Comparison of ENCODE assay signal across 8 cellular contexts in the genomic region with DNA sequence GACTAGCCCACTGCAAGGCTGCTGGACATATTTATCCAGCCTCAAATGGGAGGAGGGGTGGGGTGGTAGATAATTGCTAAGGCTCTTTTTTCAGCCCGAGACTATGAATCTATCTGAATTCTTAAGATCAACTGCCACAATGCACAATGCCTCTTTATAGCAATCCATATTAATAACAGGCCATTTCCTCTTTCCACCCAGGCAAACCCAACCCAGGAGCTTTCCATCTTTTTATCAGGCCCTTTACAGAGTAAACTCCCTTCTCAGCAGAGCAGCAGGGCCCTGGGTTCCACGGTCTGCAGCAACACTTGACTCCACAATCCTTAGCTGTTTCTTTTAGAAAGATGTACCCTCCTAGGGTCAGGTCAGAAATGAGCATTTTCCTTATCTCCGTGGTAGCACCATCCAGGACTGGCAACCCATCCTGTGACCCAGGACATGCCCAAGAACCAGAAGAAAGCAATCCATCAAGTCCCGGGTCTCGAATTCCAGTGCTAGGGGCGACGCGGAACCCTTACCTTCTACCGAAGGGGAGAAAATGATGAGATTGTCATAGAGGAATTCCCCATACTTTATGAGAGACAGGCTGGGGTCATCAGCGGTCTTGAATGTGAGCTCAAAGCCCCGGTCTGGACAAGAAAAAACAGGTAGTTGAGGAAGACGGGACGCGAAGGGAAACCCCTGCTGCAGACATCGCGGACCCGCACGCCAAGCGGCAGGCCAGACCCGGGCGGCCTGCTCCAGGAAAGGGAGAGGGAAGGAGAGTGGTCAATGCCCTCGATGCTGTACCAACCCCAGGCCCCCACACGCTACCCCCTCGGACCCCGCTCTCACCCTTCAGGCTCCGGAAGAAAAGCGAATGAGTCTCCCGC. TPM values are rescaled to one million over a fixed set of nuclear protein-coding genes. Genes with fewer than 3 reads are reported as not detected.
DNase-seq lines count a peak whose midpoint lies in the region; ATAC-seq, FAIRE-seq and TF ChIP-seq lines count a peak whose summit lies in the region.

No MANE protein-coding gene starts in this region.

- FAIRE-seq in A549 (lab: Jason Lieb, UNC), result no peak

- no peaks in the 10 kb centered on the region for H3K27me3 Mint-ChIP-seq in effector memory CD8-positive, alpha-beta T cell

- peak overlapping the region; percentile 94 for H3K4me3 ChIP-seq in A549
- peak overlapping the region; percentile 98 for H3K4me3 ChIP-seq in neural cell (ENCODE audit: low read length)

- H2AFZ ChIP-seq in neural cell (ENCODE audit: low read depth, low read length), result peak overlapping the region; percentile 60

- POLR2A ChIA-PET in A549 (lab: Yijun Ruan, JAX), result interaction anchor here (0.9 to 1.2 kb wide), 5 partner anchors 12 to 152 kb away, joined by 3 to 4 read pairs (median 3); a partner anchor contains a TSS

- peak overlapping the region; percentile 97 for H3K4me2 ChIP-seq in A549
- H3K4me2 ChIP-seq in neural cell (ENCODE audit: low read length), result peak overlapping the region; percentile 100

- H4K20me1 ChIP-seq in neural cell (ENCODE audit: insufficient read depth), result peaks cover 4% of the 10 kb centered on the region

- peaks cover 18% of the 10 kb centered on the region for H3K4me1 ChIP-seq in A549

- H3K9me3 Mint-ChIP-seq in effector memory CD8-positive, alpha-beta T cell, result no peaks in the 10 kb centered on the region

- TF ChIP-seq CTCF in A549 (IDR thresholded peaks at IDR 0.05), result no peak
- TF ChIP-seq CTCF in neural cell (IDR thresholded peaks at IDR 0.05; ENCODE audit: poor library complexity, severe bottlenecking), result no peak
- TF ChIP-seq CTCF in GM10266 (IDR thresholded peaks at IDR 0.05; ENCODE audit: control insufficient read depth, insufficient read depth, low read depth, missing control alignments), result no peak

- peaks cover 29% of the 10 kb centered on the region for H3K79me2 ChIP-seq in neural cell (replicated peaks; ENCODE audit: insufficient read depth, low read length)

- CTCF ChIA-PET in A549 (lab: Yijun Ruan, JAX), result interaction anchor here (0.6 to 2.4 kb wide), 6 partner anchors 8 to 61 kb away, joined by 3 to 7 read pairs (median 4); no protein-coding TSS in a partner anchor

- DNase-seq in A549 (ENCODE audit: low read depth in 1 of 2, low spot score in 1 of 2) (no peak), RKO (ENCODE audit: low spot score) (peak; percentile 17), SHP77 (lab: John Stamatoyannopoulos, UW) (no peak), amygdala (lab: John Stamatoyannopoulos, UW) (no peak), GM10266 (ENCODE audit: extremely low spot score) (no peak)
- peak; percentile 17 to 23 (median 21) for DNase-seq in effector memory CD8-positive, alpha-beta T cell

- H3K9ac ChIP-seq in neural cell (ENCODE audit: low read length), result peak overlapping the region; percentile 89

- H3K9me3 ChIP-seq in A549 (no peaks in the 10 kb centered on the region), neural cell (ENCODE audit: low read length) (no peaks in the 10 kb centered on the region)

- H3K36me3 Mint-ChIP-seq in effector memory CD8-positive, alpha-beta T cell (ENCODE audit: insufficient read depth), result peaks cover 37% of the 10 kb centered on the region

- ATAC-seq in A549 (no peak; a peak in 3 of 6 replicates), GM19452 (IDR thresholded peaks at IDR 0.05; ENCODE audit: unreplicated experiment) (peak; percentile 17)
- peak; percentile 2 for ATAC-seq in effector memory CD8-positive, alpha-beta T cell (replicated peaks)

- H3K27me3 ChIP-seq in neural cell (ENCODE audit: insufficient read depth, low read depth, low read length), result no peaks in the 10 kb centered on the region

- peaks cover 41 to 50% of the 10 kb centered on the region in 2 donors for H3K4me1 Mint-ChIP-seq in effector memory CD8-positive, alpha-beta T cell (ENCODE audit: low read depth in 2 of 2)

- under 1% methylated on average over 20 of the region's 28 CpGs for whole genome bisulfite sequencing in A549 (ENCODE audit: missing lambda C conversion rate)

- peak overlapping the region; percentile 96 to 99 for H3K4me3 Mint-ChIP-seq in effector memory CD8-positive, alpha-beta T cell

- H3K36me3 ChIP-seq in neural cell (ENCODE audit: insufficient read depth, low read length), result no peaks in the 10 kb centered on the region

- H3K9me2 ChIP-seq in neural cell (ENCODE audit: insufficient read depth, low read length), result no peaks in the 10 kb centered on the region

- TF ChIP-seq EP300 in A549 (IDR thresholded peaks at IDR 0.05), result no peak
- no peak for TF ChIP-seq EP300 in neural cell (conservative IDR thresholded peaks at IDR 0.05; ENCODE audit: poor library complexity, severe bottlenecking)

- H3K27ac ChIP-seq in A549, result peak overlapping the region; percentile 89 to 98
- peak overlapping the region; percentile 70 for H3K27ac ChIP-seq in neural cell (ENCODE audit: low read length)

- peak overlapping the region; percentile 95 to 99 for H3K27ac Mint-ChIP-seq in effector memory CD8-positive, alpha-beta T cell

- TF ChIP-seq POLR2A in A549 (IDR thresholded peaks at IDR 0.05; ENCODE audit: low read length), result no peak

- no peak for TF ChIP-seq RAD21 in A549 (conservative IDR thresholded peaks at IDR 0.05 in 1 of 2, IDR thresholded peaks at IDR 0.05 in 1 of 2)
- no peak for TF ChIP-seq RAD21 in neural cell (conservative IDR thresholded peaks at IDR 0.05)

- no peaks in the 10 kb centered on the region for H3F3A ChIP-seq in neural cell (ENCODE audit: insufficient read depth, low read length, poor library complexity, severe bottlenecking)

TF ChIP-seq in A549, 52 proteins besides CTCF, POLR2A, EP300 and RAD21:
- TF ChIP-seq CHD4 (IDR thresholded peaks at IDR 0.05; ENCODE audit: borderline replicate concordance), result no peak

TF ChIP-seq in neural cell, 6 proteins besides CTCF, POLR2A, EP300 and RAD21:
- TF ChIP-seq TAF1 (IDR thresholded peaks at IDR 0.05; ENCODE audit: low read depth) (no peak), MXI1 (conservative IDR thresholded peaks at IDR 0.05; ENCODE audit: poor library complexity, severe bottlenecking) (no peak), POLR2AphosphoS5 (IDR thresholded peaks at IDR 0.05) (no peak), SMC3 (conservative IDR thresholded peaks at IDR 0.05; ENCODE audit: poor library complexity) (no peak), EZH2 (IDR thresholded peaks at IDR 0.05; ENCODE audit: borderline replicate concordance, insufficient read depth, low read length, poor library complexity, severe bottlenecking) (no peak)
- TF ChIP-seq, protein P1, sequence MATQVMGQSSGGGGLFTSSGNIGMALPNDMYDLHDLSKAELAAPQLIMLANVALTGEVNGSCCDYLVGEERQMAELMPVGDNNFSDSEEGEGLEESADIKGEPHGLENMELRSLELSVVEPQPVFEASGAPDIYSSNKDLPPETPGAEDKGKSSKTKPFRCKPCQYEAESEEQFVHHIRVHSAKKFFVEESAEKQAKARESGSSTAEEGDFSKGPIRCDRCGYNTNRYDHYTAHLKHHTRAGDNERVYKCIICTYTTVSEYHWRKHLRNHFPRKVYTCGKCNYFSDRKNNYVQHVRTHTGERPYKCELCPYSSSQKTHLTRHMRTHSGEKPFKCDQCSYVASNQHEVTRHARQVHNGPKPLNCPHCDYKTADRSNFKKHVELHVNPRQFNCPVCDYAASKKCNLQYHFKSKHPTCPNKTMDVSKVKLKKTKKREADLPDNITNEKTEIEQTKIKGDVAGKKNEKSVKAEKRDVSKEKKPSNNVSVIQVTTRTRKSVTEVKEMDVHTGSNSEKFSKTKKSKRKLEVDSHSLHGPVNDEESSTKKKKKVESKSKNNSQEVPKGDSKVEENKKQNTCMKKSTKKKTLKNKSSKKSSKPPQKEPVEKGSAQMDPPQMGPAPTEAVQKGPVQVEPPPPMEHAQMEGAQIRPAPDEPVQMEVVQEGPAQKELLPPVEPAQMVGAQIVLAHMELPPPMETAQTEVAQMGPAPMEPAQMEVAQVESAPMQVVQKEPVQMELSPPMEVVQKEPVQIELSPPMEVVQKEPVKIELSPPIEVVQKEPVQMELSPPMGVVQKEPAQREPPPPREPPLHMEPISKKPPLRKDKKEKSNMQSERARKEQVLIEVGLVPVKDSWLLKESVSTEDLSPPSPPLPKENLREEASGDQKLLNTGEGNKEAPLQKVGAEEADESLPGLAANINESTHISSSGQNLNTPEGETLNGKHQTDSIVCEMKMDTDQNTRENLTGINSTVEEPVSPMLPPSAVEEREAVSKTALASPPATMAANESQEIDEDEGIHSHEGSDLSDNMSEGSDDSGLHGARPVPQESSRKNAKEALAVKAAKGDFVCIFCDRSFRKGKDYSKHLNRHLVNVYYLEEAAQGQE (IDR thresholded peaks at IDR 0.05; ENCODE audit: borderline replicate concordance), result no peak

RNA-seq across cellular contexts. Expression of a gene that starts 0.6 kb away (rescaled TPM):
- polyA plus RNA-seq in A549 (2011; rRNA removed), result 231 and 258 TPM in 2 replicates
- 172 and 229 TPM in 2 replicates for polyA plus RNA-seq in A549 (2012; cell fraction: cytosol; rRNA removed)
- 154 and 173 TPM in 2 replicates for polyA plus RNA-seq in A549 (2012; cell fraction: nucleus; rRNA removed)
- polyA plus RNA-seq in A549 (2017; fragmentation: RNase III; extraction: RNeasy Plus Mini Kit Qiagen cat#74134 plus additional on column Dnase treatment), result 154 to 158 TPM (median 156 TPM) in 3 replicates
- 135 and 176 TPM in 2 replicates for polyA minus RNA-seq in A549 (2011; rRNA and poly(A)+ RNA removed)
- 177 and 216 TPM in 2 replicates for polyA plus RNA-seq in neural cell
- polyA minus RNA-seq in neural cell, result 122 and 135 TPM in 2 replicates

RNA-seq across cellular contexts. Expression of a gene that starts 27.3 kb away (rescaled TPM):
- polyA plus RNA-seq in A549 (2011; rRNA removed) (18.9 and 19.9 TPM in 2 replicates), A549 (2017; fragmentation: RNase III; extraction: RNeasy Plus Mini Kit Qiagen cat#74134 plus additional on column Dnase treatment) (41.5 to 53.3 TPM (median 51.4 TPM) in 3 replicates), neural cell (73.4 and 95.3 TPM in 2 replicates)
- 24.1 and 29.5 TPM in 2 replicates for polyA plus RNA-seq in A549 (2012; cell fraction: cytosol; rRNA removed)
- polyA plus RNA-seq in A549 (2012; cell fraction: nucleus; rRNA removed), result 21.1 and 21.3 TPM in 2 replicates
- polyA minus RNA-seq in A549 (2011; rRNA and poly(A)+ RNA removed), result 8.2 and 9.6 TPM in 2 replicates
- 68.2 and 76.9 TPM in 2 replicates for polyA minus RNA-seq in neural cell

RNA-seq across cellular contexts. Expression of a gene that starts 57.2 kb away (rescaled TPM):
- polyA plus RNA-seq in A549 (2011; rRNA removed), result 0.78 and 1.0 TPM in 2 replicates
- 1.3 and 1.4 TPM in 2 replicates for polyA plus RNA-seq in A549 (2012; cell fraction: cytosol; rRNA removed)
- 2.3 and 3.0 TPM in 2 replicates for polyA plus RNA-seq in A549 (2012; cell fraction: nucleus; rRNA removed)
- polyA plus RNA-seq in A549 (2017; fragmentation: RNase III; extraction: RNeasy Plus Mini Kit Qiagen cat#74134 plus additional on column Dnase treatment), result 0.75 to 1.1 TPM (median 1.0 TPM) in 3 replicates
- polyA minus RNA-seq in A549 (2011; rRNA and poly(A)+ RNA removed), result 0.97 and 1.2 TPM in 2 replicates
- polyA plus RNA-seq in neural cell, result 8.7 and 10.0 TPM in 2 replicates
- polyA minus RNA-seq in neural cell, result 14.9 and 15.5 TPM in 2 replicates

Comparison
In these comparisons a context has a peak if more than half of its experiments do, and no peak if none do; other contexts are left out.
1. ATAC-seq: peak in GM19452 (single experiment) and effector memory CD8-positive, alpha-beta T cell (single experiment); none in A549 (0 of 2).
2. DNase-seq: peak in RKO (single experiment) and effector memory CD8-positive, alpha-beta T cell (3 of 3); none in A549 (0 of 2), SHP77 (0 of 2), amygdala (0 of 56) and GM10266 (single experiment).